In genomic region chr19:41877916-41878905, GRCh38 we compare ENCODE assay signal across 11 cellular contexts. TPM values are rescaled to one million over a fixed set of nuclear protein-coding genes. Genes with fewer than 3 reads are reported as not detected.
DNase-seq lines count a peak whose midpoint lies in the region; ATAC-seq, FAIRE-seq and TF ChIP-seq lines count a peak whose summit lies in the region.
"Had no signal": no experiment of that assay in that cellular context is flagged by ENCODE, and none has a peak within 500 bp of the region (broad histone marks: within the 10 kb centered on the region; RNA-seq: fewer than 3 reads in every experiment).

No MANE protein-coding gene starts in this region.

- H3K4me1 Mint-ChIP-seq in CD14-positive monocyte: peaks cover 68% of the 10 kb centered on the region

- H3K23ac ChIP-seq in mesenchymal stem cell (ENCODE audit: low read length in 2 of 2): no peak overlapping the region

- no peak overlapping the region for H3K4ac ChIP-seq in mesenchymal stem cell (ENCODE audit: low read depth in 1 of 2, low read length in 2 of 2)

- H4K8ac ChIP-seq in mesenchymal stem cell (ENCODE audit: low read length): no peak overlapping the region

- no peak overlapping the region for H3K14ac ChIP-seq in mesenchymal stem cell (ENCODE audit: low read length in 2 of 2)

- no peak for ATAC-seq in HG02623 (IDR thresholded peaks at IDR 0.05; ENCODE audit: unreplicated experiment)

- no peak overlapping the region for H2BK5ac ChIP-seq in mesenchymal stem cell (ENCODE audit: low read depth, low read length, poor library complexity, severe bottlenecking)

- H3K27ac Mint-ChIP-seq in CD14-positive monocyte: peak overlapping the region; percentile 75 to 92 (median 87)

- H3K4me3 ChIP-seq in Peyer's patch (peak overlapping the region in 2 of 4 donors; percentile 55 to 58), mesenchymal stem cell (ENCODE audit: insufficient read depth in 1 of 2, low read depth in 1 of 2, low read length in 2 of 2) (no peak overlapping the region)
- H3K4me3 ChIP-seq: thoracic aorta had no signal

- intact Hi-C loops in CD14-positive monocyte (cut with micrococcal nuclease): no loop called here

- H2BK120ac ChIP-seq in mesenchymal stem cell (ENCODE audit: low read depth, low read length): no peak overlapping the region

- DNase-seq in CD14-positive monocyte (ENCODE audit: low spot score) (peak; percentile 63), GM12891 (ENCODE audit: insufficient read length, low spot score) (no peak), Peyer's patch (no peak), mesenchymal stem cell (no peak), COLO668 (lab: John Stamatoyannopoulos, UW; ENCODE audit: unreplicated experiment) (no peak), GDM1 (lab: John Stamatoyannopoulos, UW) (no peak), SKM-1 (lab: John Stamatoyannopoulos, UW; ENCODE audit: unreplicated experiment) (no peak)
- DNase-seq: NCI-H2029 had no signal

- H3K4me3 Mint-ChIP-seq in CD14-positive monocyte: peak overlapping the region; percentile 67 to 84

- TF ChIP-seq CTCF in CD14-positive monocyte (IDR thresholded peaks at IDR 0.05) (no peak), Peyer's patch (IDR thresholded peaks at IDR 0.05) (no peak)

- no peak overlapping the region for H3K9ac ChIP-seq in mesenchymal stem cell (ENCODE audit: low read length)

- no peaks in the 10 kb centered on the region for H3K79me1 ChIP-seq in mesenchymal stem cell (replicated peaks; ENCODE audit: low read length, poor library complexity, severe bottlenecking)

- H2BK12ac ChIP-seq in mesenchymal stem cell (ENCODE audit: low read length in 2 of 2): no peak overlapping the region

- peaks cover 0 to 4% (median 0%) of the 10 kb centered on the region in 7 donors for H3K9me3 Mint-ChIP-seq in CD14-positive monocyte

- no peaks in the 10 kb centered on the region for H3K36me3 Mint-ChIP-seq in CD14-positive monocyte

- H2AK5ac ChIP-seq in mesenchymal stem cell (ENCODE audit: low read length, severe bottlenecking): no peak overlapping the region

- H3K27me3 Mint-ChIP-seq in CD14-positive monocyte (ENCODE audit: low read depth in 3 of 3): peaks cover 0 to 1% (median 0%) of the 10 kb centered on the region in 3 donors

- H3K4me2 ChIP-seq in mesenchymal stem cell (ENCODE audit: low read length, poor library complexity, severe bottlenecking): no peak overlapping the region

- TF ChIP-seq POLR2A in GM12891 (IDR thresholded peaks at IDR 0.05; ENCODE audit: low read depth, low read length) (peak; percentile 86), Peyer's patch (IDR thresholded peaks at IDR 0.05) (no peak)

- peak overlapping the region; percentile 34 to 98 (median 79) for H3K27ac ChIP-seq in Peyer's patch
- H3K27ac ChIP-seq in mesenchymal stem cell (ENCODE audit: low read length, poor library complexity, severe bottlenecking): no peak overlapping the region
- H3K27ac ChIP-seq: thoracic aorta had no signal

- peaks cover 0 to 36% (median 21%) of the 10 kb centered on the region in 4 donors for H3K4me1 ChIP-seq in Peyer's patch
- peaks cover 4% of the 10 kb centered on the region for H3K4me1 ChIP-seq in mesenchymal stem cell (ENCODE audit: control insufficient read depth, insufficient read depth, low read depth, low read length)

- H3K9me3 ChIP-seq in Peyer's patch: no peaks in the 10 kb centered on the region
- H3K9me3 ChIP-seq in mesenchymal stem cell (ENCODE audit: control insufficient read depth, low read length): no peaks in the 10 kb centered on the region
- H3K9me3 ChIP-seq: thoracic aorta had no signal

- H2BK15ac ChIP-seq in mesenchymal stem cell (ENCODE audit: low read depth, poor library complexity, severe bottlenecking): peak overlapping the region; percentile 33

- H3K18ac ChIP-seq in mesenchymal stem cell (ENCODE audit: low read depth in 1 of 2, low read length in 2 of 2): no peak overlapping the region

- no peak overlapping the region for H4K91ac ChIP-seq in mesenchymal stem cell (ENCODE audit: low read length)

- WGBS in mesenchymal stem cell: 79% methylated on average over 16 of the region's 17 CpGs

- no peak overlapping the region for H2AFZ ChIP-seq in mesenchymal stem cell (ENCODE audit: low read depth, low read length)

- H3K36me3 ChIP-seq in Peyer's patch: no peaks in the 10 kb centered on the region
- H3K36me3 ChIP-seq in mesenchymal stem cell (ENCODE audit: control insufficient read depth in 1 of 2, insufficient read depth in 2 of 2, low read depth in 1 of 2, low read length in 2 of 2): peaks cover 0 to 2% of the 10 kb centered on the region in 2 experiments
- H3K36me3 ChIP-seq: thoracic aorta had no signal

- FAIRE-seq in GM12891 (lab: Jason Lieb, UNC): no peak

- no peaks in the 10 kb centered on the region for H3K27me3 ChIP-seq in Peyer's patch
- peaks cover 15 to 26% of the 10 kb centered on the region in 2 experiments for H3K27me3 ChIP-seq in mesenchymal stem cell (ENCODE audit: control insufficient read depth in 1 of 2, insufficient read depth in 1 of 2, low read length in 2 of 2)

TF ChIP-seq in GM12891, 5 proteins besides CTCF, POLR2A, EP300 and RAD21:
- TF ChIP-seq POLR2AphosphoS5 (IDR thresholded peaks at IDR 0.05; ENCODE audit: low read depth, low read length) (peak; percentile 91), TAF1 (IDR thresholded peaks at IDR 0.05; ENCODE audit: low read depth, low read length) (peak; percentile 40; the same call in 1 of the 2 replicates), SPI1 (IDR thresholded peaks at IDR 0.05; ENCODE audit: low read depth, low read length) (no peak), PAX5 (IDR thresholded peaks at IDR 0.05; ENCODE audit: insufficient read depth, low read length, severe bottlenecking) (no peak), POU2F2 (IDR thresholded peaks at IDR 0.05; ENCODE audit: low read depth, low read length) (no peak)

RNA-seq across cellular contexts. Expression of gene CD79A, which starts 1.1 kb away (rescaled TPM):
- polyA plus RNA-seq in CD14-positive monocyte: 1 to 10 TPM; 2.1 to 2.7 TPM
- 466 TPM for polyA plus RNA-seq in GM12891 (2012; ENCODE audit: low read depth, missing spikeins)
- total RNA-seq in Peyer's patch: 10 to 100 TPM in 1 of 4 donors, 1 to 10 TPM in 3; 2.8 to 65.2 (median 4.2) TPM
- polyA plus RNA-seq in mesenchymal stem cell (2013, experiment 1 of 2): 0.28 TPM
- 0.32 TPM for polyA plus RNA-seq in mesenchymal stem cell (2013, experiment 2 of 2)
- total RNA-seq: epithelial cell of proximal tubule, thoracic aorta had no signal

RNA-seq across cellular contexts. Expression of gene ARHGEF1, which starts 4.8 kb away (rescaled TPM):
- 10 to 100 TPM; 82.8 to 95.5 TPM for polyA plus RNA-seq in CD14-positive monocyte
- 125 TPM for polyA plus RNA-seq in GM12891 (2012; ENCODE audit: low read depth, missing spikeins)
- total RNA-seq in Peyer's patch: 100 to 1,000 TPM in 3 of 4 donors, 10 to 100 TPM in 1; 90.0 to 368 (median 148) TPM
- 69.1 TPM for polyA plus RNA-seq in mesenchymal stem cell (2013, experiment 1 of 2)
- 65.8 TPM for polyA plus RNA-seq in mesenchymal stem cell (2013, experiment 2 of 2)

RNA-seq across cellular contexts. Expression of gene RPS19, which starts 18.2 kb away (rescaled TPM):
- 1,000 to 10,000 TPM; 1,234 to 1,424 TPM for polyA plus RNA-seq in CD14-positive monocyte
- 7,698 TPM for polyA plus RNA-seq in GM12891 (2012; ENCODE audit: low read depth, missing spikeins)
- total RNA-seq in Peyer's patch: 100 to 1,000 TPM; 363 to 861 (median 619) TPM
- polyA plus RNA-seq in mesenchymal stem cell (2013, experiment 1 of 2): 2,789 TPM
- 2,879 TPM for polyA plus RNA-seq in mesenchymal stem cell (2013, experiment 2 of 2)

RNA-seq across cellular contexts. Expression of gene DMRTC2, which starts 33.4 kb away (rescaled TPM):
- not detected for polyA plus RNA-seq in CD14-positive monocyte
- polyA plus RNA-seq in GM12891 (2012; ENCODE audit: low read depth, missing spikeins): not detected
- not detected for total RNA-seq in Peyer's patch
- not detected for polyA plus RNA-seq in mesenchymal stem cell (2013, experiment 1 of 2)
- polyA plus RNA-seq in mesenchymal stem cell (2013, experiment 2 of 2): not detected
- total RNA-seq: epithelial cell of proximal tubule, thoracic aorta had no signal

RNA-seq across cellular contexts. Expression of gene LYPD4, which starts 33.7 kb away (rescaled TPM):
- not detected for polyA plus RNA-seq in CD14-positive monocyte
- not detected for polyA plus RNA-seq in GM12891 (2012; ENCODE audit: low read depth, missing spikeins)
- not detected for total RNA-seq in Peyer's patch
- not detected for polyA plus RNA-seq in mesenchymal stem cell (2013, experiment 1 of 2)
- not detected for polyA plus RNA-seq in mesenchymal stem cell (2013, experiment 2 of 2)
- total RNA-seq: epithelial cell of proximal tubule, thoracic aorta had no signal
